In genomic region chr7:2869981-2870380, GRCh38 we compare ENCODE assay signal across 11 cellular contexts. TPM values are rescaled to one million over a fixed set of nuclear protein-coding genes. Genes with fewer than 3 reads are reported as not detected.
DNase-seq lines count a peak whose midpoint lies in the region; ATAC-seq and TF ChIP-seq lines count a peak whose summit lies in the region.
"Had no signal": no experiment of that assay in that cellular context is flagged by ENCODE, and none has a peak within 500 bp of the region (broad histone marks: within the 10 kb centered on the region; RNA-seq: fewer than 3 reads in every experiment).

No MANE protein-coding gene starts in this region.

- no peak for DNase-seq in activated T-cell treated with anti-CD3 and anti-CD28 coated beads, Interleukin-2, amount 50 U/mL, for 72 hours
- no peak for DNase-seq in activated T-cell treated with anti-CD3 and anti-CD28 coated beads for 4 hours
- DNase-seq in effector memory CD4-positive, alpha-beta T cell, result no peak
- no peak for DNase-seq in stimulated activated naive B cell treated with anti-CD40 and anti-IgM and Interleukin-4, amounts not matched to agents 10 μg/mL and 1 μg/mL and 100 μg/mL, for 72 hours
- no peak for DNase-seq in HuH-7 (ENCODE audit: low spot score)
- no peak for DNase-seq in NCI-H2227 treated with DMSO at 0.1 percent for 48 hours (lab: John Stamatoyannopoulos, UW)

- H3K27me3 Mint-ChIP-seq in activated T-cell treated with anti-CD3 and anti-CD28 coated beads, Interleukin-2, amount 50 U/mL, for 72 hours (ENCODE audit: low read depth), result no peaks in the 10 kb centered on the region
- H3K27me3 Mint-ChIP-seq in stimulated activated naive B cell treated with anti-CD40 and anti-IgM and Interleukin-4, amounts not matched to agents 10 μg/mL and 1 μg/mL and 100 μg/mL, for 72 hours, result no peaks in the 10 kb centered on the region

- TF ChIP-seq CTCF in Loucy (conservative IDR thresholded peaks at IDR 0.05; ENCODE audit: low read length), result no peak

- peak overlapping the region; percentile 47 for H3K27ac ChIP-seq in effector memory CD4-positive, alpha-beta T cell (ENCODE audit: insufficient read depth, low read length, poor library complexity, severe bottlenecking)
- H3K27ac ChIP-seq: ascending aorta had no signal

- H3K4me3 ChIP-seq in Loucy (ENCODE audit: low read length, poor library complexity, severe bottlenecking), result peak overlapping the region; percentile 78
- H3K4me3 ChIP-seq in effector memory CD4-positive, alpha-beta T cell (ENCODE audit: insufficient read depth, low read depth, low read length, poor library complexity, severe bottlenecking), result peak overlapping the region; percentile 26
- H3K4me3 ChIP-seq: ascending aorta, HAP-1, smooth muscle cell had no signal

- H3K4me1 ChIP-seq in Loucy (ENCODE audit: insufficient read depth, low read length, poor library complexity, severe bottlenecking), result peaks cover 58% of the 10 kb centered on the region
- H3K4me1 ChIP-seq in effector memory CD4-positive, alpha-beta T cell (ENCODE audit: control insufficient read depth, insufficient read depth, low read length, poor library complexity, severe bottlenecking), result peaks cover 17% of the 10 kb centered on the region
- H3K4me1 ChIP-seq: HAP-1 had no signal

- H3K9ac ChIP-seq in Loucy (ENCODE audit: low read depth, low read length, poor library complexity, severe bottlenecking), result peak overlapping the region; percentile 79

- H3K9me3 Mint-ChIP-seq in activated T-cell treated with anti-CD3 and anti-CD28 coated beads, Interleukin-2, amount 50 U/mL, for 72 hours, result peaks cover 0 to 1% of the 10 kb centered on the region in 2 donors
- H3K9me3 Mint-ChIP-seq in stimulated activated naive B cell treated with anti-CD40 and anti-IgM and Interleukin-4, amounts not matched to agents 10 μg/mL and 1 μg/mL and 100 μg/mL, for 72 hours, result no peaks in the 10 kb centered on the region

- H3K9me2 ChIP-seq in Loucy (replicated peaks; ENCODE audit: low read depth, low read length), result no peaks in the 10 kb centered on the region

- H3K36me3 Mint-ChIP-seq in activated T-cell treated with anti-CD3 and anti-CD28 coated beads, Interleukin-2, amount 50 U/mL, for 72 hours (ENCODE audit: insufficient read depth in 2 of 2), result no peaks in the 10 kb centered on the region
- H3K36me3 Mint-ChIP-seq in stimulated activated naive B cell treated with anti-CD40 and anti-IgM and Interleukin-4, amounts not matched to agents 10 μg/mL and 1 μg/mL and 100 μg/mL, for 72 hours, result no peaks in the 10 kb centered on the region

- peaks cover 11% of the 10 kb centered on the region; the same call in 1 of the 2 replicates for H3K79me2 ChIP-seq in Loucy (ENCODE audit: insufficient read depth, low read length)

- no peaks in the 10 kb centered on the region for H3K36me3 ChIP-seq in Loucy (ENCODE audit: insufficient read depth, low read length)
- no peaks in the 10 kb centered on the region for H3K36me3 ChIP-seq in effector memory CD4-positive, alpha-beta T cell (ENCODE audit: control insufficient read depth, insufficient read depth, low read length)
- H3K36me3 ChIP-seq: ascending aorta, HAP-1 had no signal

- peaks cover 52% of the 10 kb centered on the region for H3K4me1 Mint-ChIP-seq in activated T-cell treated with anti-CD3 and anti-CD28 coated beads, Interleukin-2, amount 50 U/mL, for 72 hours (ENCODE audit: low read depth)
- H3K4me1 Mint-ChIP-seq in stimulated activated naive B cell treated with anti-CD40 and anti-IgM and Interleukin-4, amounts not matched to agents 10 μg/mL and 1 μg/mL and 100 μg/mL, for 72 hours, result peaks cover 23 to 45% of the 10 kb centered on the region in 2 donors

- H3F3A ChIP-seq in Loucy (ENCODE audit: low read depth), result peaks cover 3% of the 10 kb centered on the region; the same call in 1 of the 2 replicates

- peak overlapping the region; percentile 58 to 76 for H3K4me3 Mint-ChIP-seq in activated T-cell treated with anti-CD3 and anti-CD28 coated beads, Interleukin-2, amount 50 U/mL, for 72 hours
- peak overlapping the region; percentile 61 to 69 for H3K4me3 Mint-ChIP-seq in stimulated activated naive B cell treated with anti-CD40 and anti-IgM and Interleukin-4, amounts not matched to agents 10 μg/mL and 1 μg/mL and 100 μg/mL, for 72 hours

- H3K9me3 ChIP-seq in Loucy (ENCODE audit: insufficient read depth, low read depth, low read length), result no peaks in the 10 kb centered on the region
- no peaks in the 10 kb centered on the region for H3K9me3 ChIP-seq in effector memory CD4-positive, alpha-beta T cell (ENCODE audit: control insufficient read depth, low read length)
- H3K9me3 ChIP-seq: ascending aorta, HAP-1 had no signal

- no peaks in the 10 kb centered on the region for H3K27me3 ChIP-seq in Loucy (ENCODE audit: insufficient read depth, low read length, poor library complexity, severe bottlenecking)
- no peaks in the 10 kb centered on the region for H3K27me3 ChIP-seq in effector memory CD4-positive, alpha-beta T cell (replicated peaks; ENCODE audit: control insufficient read depth, insufficient read depth, low read length, poor library complexity, severe bottlenecking)
- H3K27me3 ChIP-seq: ascending aorta had no signal

- H3K27ac Mint-ChIP-seq in activated T-cell treated with anti-CD3 and anti-CD28 coated beads, Interleukin-2, amount 50 U/mL, for 72 hours, result peak overlapping the region; percentile 14
- H3K27ac Mint-ChIP-seq in stimulated activated naive B cell treated with anti-CD40 and anti-IgM and Interleukin-4, amounts not matched to agents 10 μg/mL and 1 μg/mL and 100 μg/mL, for 72 hours, result peak overlapping the region; percentile 86

- H4K20me1 ChIP-seq in Loucy (ENCODE audit: insufficient read depth, low read length, poor library complexity, severe bottlenecking), result no peaks in the 10 kb centered on the region

- H3K4me2 ChIP-seq in Loucy (ENCODE audit: low read depth, low read length, poor library complexity, severe bottlenecking), result peak overlapping the region; percentile 89
- H3K4me2 ChIP-seq: smooth muscle cell had no signal

- ATAC-seq in activated T-cell treated with anti-CD3 and anti-CD28 coated beads, Interleukin-2, amount 50 U/mL, for 72 hours (replicated peaks in 1 of 2), result no peak
- ATAC-seq in stimulated activated naive B cell treated with anti-CD40 and anti-IgM and Interleukin-4, amounts not matched to agents 10 μg/mL and 1 μg/mL and 100 μg/mL, for 72 hours (replicated peaks), result no peak
- no peak for ATAC-seq in HG02884 (IDR thresholded peaks at IDR 0.05; ENCODE audit: unreplicated experiment)

- H2AFZ ChIP-seq in Loucy (ENCODE audit: low read length), result peak overlapping the region; percentile 82; the same call in 1 of the 2 replicates

RNA-seq across cellular contexts. Expression of gene GNA12, which starts 25.9 kb away (rescaled TPM):
- 10 to 100 TPM; 37.0 to 46.6 TPM for total RNA-seq in activated T-cell treated with anti-CD3 and anti-CD28 coated beads, Interleukin-2, amount 50 U/mL, for 72 hours
